Comparison of ENCODE assay signal across 17 cellular contexts in genomic region chr5:83911367-83911919, GRCh38.
"Had no signal": no experiment of that assay in that cellular context is flagged by ENCODE, and none has a peak within 500 bp of the region (broad histone marks: within the 10 kb centered on the region; RNA-seq: fewer than 3 reads in every experiment).

No MANE protein-coding gene starts in this region.

- H3K27me3 ChIP-seq: ascending aorta, breast epithelium, foreskin keratinocyte, thyroid gland, uterus had no signal

- H3K4me3 ChIP-seq: ascending aorta, breast epithelium, thyroid gland, uterus had no signal

- H3K36me3 Mint-ChIP-seq: activated naive CD8-positive, alpha-beta T cell treated with anti-CD3 and anti-CD28 coated beads, Interleukin-2, amount 10 ng/mL, durations not matched to agents 7 days and 5 days; immature natural killer cell; natural killer cell treated with Interleukin-12 subunit alpha and Interleukin-12 subunit beta and Interleukin-15 and Interleukin-18, amount 100 ng/mL, for 72 hours; stimulated activated memory B cell treated with anti-CD40 and anti-IgM and Interleukin-4, amounts not matched to agents 10 μg/mL and 1 μg/mL and 100 μg/mL, for 72 hours had no signal

- H3K9me3 ChIP-seq: ascending aorta, breast epithelium, thyroid gland, uterus had no signal

- H3K27ac ChIP-seq: ascending aorta, breast epithelium, foreskin keratinocyte, thyroid gland, uterus had no signal

- H3K27me3 Mint-ChIP-seq: activated naive CD8-positive, alpha-beta T cell treated with anti-CD3 and anti-CD28 coated beads, Interleukin-2, amount 10 ng/mL, durations not matched to agents 7 days and 5 days; effector memory CD8-positive, alpha-beta T cell; natural killer cell treated with Interleukin-12 subunit alpha and Interleukin-12 subunit beta and Interleukin-15 and Interleukin-18, amount 100 ng/mL, for 72 hours; stimulated activated memory B cell treated with anti-CD40 and anti-IgM and Interleukin-4, amounts not matched to agents 10 μg/mL and 1 μg/mL and 100 μg/mL, for 72 hours had no signal

- H3K4me3 Mint-ChIP-seq: activated naive CD8-positive, alpha-beta T cell treated with anti-CD3 and anti-CD28 coated beads, Interleukin-2, amount 10 ng/mL, durations not matched to agents 7 days and 5 days; activated T-helper 1 cell treated with anti-CD3 and anti-CD28 coated beads, Interleukin-12 subunit alpha, Interleukin-12 subunit beta, Interleukin-2, Interleukin-4 antibody, amounts not matched to agents 30 ng/mL and 10 ng/mL and 1 ng/mL, durations not matched to agents 14 hours and 24 hours and 36 hours; effector memory CD8-positive, alpha-beta T cell; immature natural killer cell; natural killer cell treated with Interleukin-12 subunit alpha and Interleukin-12 subunit beta and Interleukin-15 and Interleukin-18, amount 100 ng/mL, for 72 hours; stimulated activated memory B cell treated with anti-CD40 and anti-IgM and Interleukin-4, amounts not matched to agents 10 μg/mL and 1 μg/mL and 100 μg/mL, for 72 hours had no signal

- H3K9me3 Mint-ChIP-seq: activated naive CD8-positive, alpha-beta T cell treated with anti-CD3 and anti-CD28 coated beads, Interleukin-2, amount 10 ng/mL, durations not matched to agents 7 days and 5 days; activated T-helper 1 cell treated with anti-CD3 and anti-CD28 coated beads, Interleukin-12 subunit alpha, Interleukin-12 subunit beta, Interleukin-2, Interleukin-4 antibody, amounts not matched to agents 30 ng/mL and 10 ng/mL and 1 ng/mL, durations not matched to agents 14 hours and 24 hours and 36 hours; stimulated activated memory B cell treated with anti-CD40 and anti-IgM and Interleukin-4, amounts not matched to agents 10 μg/mL and 1 μg/mL and 100 μg/mL, for 72 hours had no signal

- H3K36me3 ChIP-seq: ascending aorta, breast epithelium, thyroid gland, uterus had no signal

- DNase-seq: activated CD4-positive, alpha-beta T cell treated with anti-CD3 and anti-CD28 coated beads, Interleukin-2, amount 50 U/mL, for 1 hour; activated CD4-positive, CD25-positive, alpha-beta regulatory T cell; activated naive CD8-positive, alpha-beta T cell treated with anti-CD3 and anti-CD28 coated beads, Interleukin-2, amount 10 ng/mL, durations not matched to agents 7 days and 5 days; dermis blood vessel endothelial cell; effector memory CD8-positive, alpha-beta T cell; foreskin keratinocyte; immature natural killer cell; mesendoderm; occipital lobe; stimulated activated CD4-positive, alpha-beta T cell treated with anti-CD3 and anti-CD28 coated beads, Interleukin-2, amount 100 ng/mL, for 48 hours; thyroid gland; uterus had no signal

- H3K4me1 Mint-ChIP-seq: activated naive CD8-positive, alpha-beta T cell treated with anti-CD3 and anti-CD28 coated beads, Interleukin-2, amount 10 ng/mL, durations not matched to agents 7 days and 5 days; immature natural killer cell; stimulated activated memory B cell treated with anti-CD40 and anti-IgM and Interleukin-4, amounts not matched to agents 10 μg/mL and 1 μg/mL and 100 μg/mL, for 72 hours had no signal

- ATAC-seq: effector memory CD8-positive, alpha-beta T cell; foreskin keratinocyte; natural killer cell treated with Interleukin-12 subunit alpha and Interleukin-12 subunit beta and Interleukin-15 and Interleukin-18, amount 100 ng/mL, for 72 hours; stimulated activated memory B cell treated with anti-CD40 and anti-IgM and Interleukin-4, amounts not matched to agents 10 μg/mL and 1 μg/mL and 100 μg/mL, for 72 hours had no signal

- H3K27ac Mint-ChIP-seq: activated naive CD8-positive, alpha-beta T cell treated with anti-CD3 and anti-CD28 coated beads, Interleukin-2, amount 10 ng/mL, durations not matched to agents 7 days and 5 days; activated T-helper 1 cell treated with anti-CD3 and anti-CD28 coated beads, Interleukin-12 subunit alpha, Interleukin-12 subunit beta, Interleukin-2, Interleukin-4 antibody, amounts not matched to agents 30 ng/mL and 10 ng/mL and 1 ng/mL, durations not matched to agents 14 hours and 24 hours and 36 hours; effector memory CD8-positive, alpha-beta T cell; immature natural killer cell; natural killer cell treated with Interleukin-12 subunit alpha and Interleukin-12 subunit beta and Interleukin-15 and Interleukin-18, amount 100 ng/mL, for 72 hours; stimulated activated memory B cell treated with anti-CD40 and anti-IgM and Interleukin-4, amounts not matched to agents 10 μg/mL and 1 μg/mL and 100 μg/mL, for 72 hours had no signal

- H3K4me1 ChIP-seq: breast epithelium, foreskin keratinocyte, thyroid gland, uterus had no signal
